16 cellular contexts compared by ENCODE assay signal in the genomic region with DNA sequence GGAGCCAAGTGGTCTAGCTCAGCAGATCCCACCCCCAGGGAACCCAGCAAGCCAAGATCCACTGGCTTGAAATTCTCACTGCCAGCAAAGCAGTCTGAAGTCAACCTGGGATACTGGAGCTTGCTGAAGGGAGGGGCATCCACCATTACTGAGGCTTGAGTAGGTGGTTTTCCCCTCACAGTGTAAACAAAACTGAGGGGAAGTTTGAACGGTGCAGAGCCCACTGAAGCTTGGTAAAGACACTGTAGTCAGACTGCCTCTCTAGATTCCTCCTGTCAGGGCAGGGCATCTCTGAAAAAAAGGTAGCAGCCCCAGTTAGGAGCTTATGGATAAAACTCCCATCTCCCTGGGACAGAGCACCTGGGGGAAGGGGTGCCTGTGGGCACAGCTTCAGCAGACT.
DNase-seq lines count a peak whose midpoint lies in the region; ATAC-seq and TF ChIP-seq lines count a peak whose summit lies in the region.
"Had no signal": no experiment of that assay in that cellular context is flagged by ENCODE, and none has a peak within 500 bp of the region (broad histone marks: within the 10 kb centered on the region; RNA-seq: fewer than 3 reads in every experiment).

No MANE protein-coding gene starts in this region.

- H3K36me3 ChIP-seq in OCI-LY3 (replicated peaks; ENCODE audit: low read depth, low read length), result no peaks in the 10 kb centered on the region
- no peaks in the 10 kb centered on the region for H3K36me3 ChIP-seq in neural progenitor cell
- no peaks in the 10 kb centered on the region for H3K36me3 ChIP-seq in naive thymus-derived CD4-positive, alpha-beta T cell (ENCODE audit: control insufficient read depth in 2 of 3, insufficient read depth in 3 of 3, low read length in 3 of 3)
- H3K36me3 ChIP-seq: HAP-1 had no signal

- no peaks in the 10 kb centered on the region for H3K27me3 ChIP-seq in OCI-LY3 (ENCODE audit: low read depth, low read length)
- no peaks in the 10 kb centered on the region for H3K27me3 ChIP-seq in neural progenitor cell
- no peaks in the 10 kb centered on the region for H3K27me3 ChIP-seq in naive thymus-derived CD4-positive, alpha-beta T cell (ENCODE audit: control insufficient read depth in 2 of 2, insufficient read depth in 2 of 2, low read length in 2 of 2)

- no peaks in the 10 kb centered on the region for H3F3A ChIP-seq in neural progenitor cell (ENCODE audit: low read depth)

- no peak overlapping the region for H3K27ac ChIP-seq in OCI-LY3 (ENCODE audit: low read length)
- H3K27ac ChIP-seq in neural progenitor cell, result no peak overlapping the region
- no peak overlapping the region for H3K27ac ChIP-seq in naive thymus-derived CD4-positive, alpha-beta T cell (ENCODE audit: low read depth, low read length)

- H3K4me3 ChIP-seq in OCI-LY3 (ENCODE audit: low read length) (no peak overlapping the region; the same call in 1 of the 2 replicates), neural progenitor cell (no peak overlapping the region)
- H3K4me3 ChIP-seq in naive thymus-derived CD4-positive, alpha-beta T cell (ENCODE audit: low read length), result no peak overlapping the region
- H3K4me3 ChIP-seq: GM23338, HAP-1 had no signal

- no peak overlapping the region; the same call in 1 of the 2 replicates for H3K9ac ChIP-seq in OCI-LY3 (ENCODE audit: low read length)
- no peak overlapping the region for H3K9ac ChIP-seq in neural progenitor cell

- H3K27me3 Mint-ChIP-seq in neural progenitor cell (ENCODE audit: insufficient read depth, low read depth) (no peaks in the 10 kb centered on the region), immature natural killer cell (ENCODE audit: low read depth in 3 of 3) (no peaks in the 10 kb centered on the region)
- no peaks in the 10 kb centered on the region for H3K27me3 Mint-ChIP-seq in naive thymus-derived CD4-positive, alpha-beta T cell
- H3K27me3 Mint-ChIP-seq: CD4-positive, alpha-beta memory T cell had no signal

- H2AFZ ChIP-seq in OCI-LY3 (ENCODE audit: low read depth, low read length) (no peak overlapping the region; the same call in 1 of the 2 replicates), neural progenitor cell (replicated peaks) (peak overlapping the region; percentile 68)

- H3K4me1 ChIP-seq in OCI-LY3 (ENCODE audit: low read length), result peaks cover 11% of the 10 kb centered on the region
- H3K4me1 ChIP-seq in neural progenitor cell, result no peaks in the 10 kb centered on the region
- H3K4me1 ChIP-seq in naive thymus-derived CD4-positive, alpha-beta T cell (ENCODE audit: control insufficient read depth in 2 of 2, insufficient read depth in 2 of 2, low read length in 2 of 2), result no peaks in the 10 kb centered on the region
- H3K4me1 ChIP-seq: HAP-1 had no signal

- TF ChIP-seq CTCF in OCI-LY3 (IDR thresholded peaks at IDR 0.05; ENCODE audit: low read depth, low read length) (no peak), neural progenitor cell (IDR thresholded peaks at IDR 0.05) (no peak)

- H3K27ac Mint-ChIP-seq in neural progenitor cell, result no peak overlapping the region
- H3K27ac Mint-ChIP-seq in immature natural killer cell, result no peak overlapping the region
- H3K27ac Mint-ChIP-seq in naive thymus-derived CD4-positive, alpha-beta T cell, result no peak overlapping the region
- H3K27ac Mint-ChIP-seq: CD4-positive, alpha-beta memory T cell; GM23338; HFFc6 had no signal

- H3K9me3 ChIP-seq in OCI-LY3 (ENCODE audit: insufficient read depth, low read length) (no peaks in the 10 kb centered on the region), neural progenitor cell (ENCODE audit: low read depth) (no peaks in the 10 kb centered on the region)
- no peaks in the 10 kb centered on the region for H3K9me3 ChIP-seq in naive thymus-derived CD4-positive, alpha-beta T cell (ENCODE audit: control insufficient read depth in 2 of 3, low read length in 3 of 3)
- H3K9me3 ChIP-seq: HAP-1 had no signal

- POLR2A ChIA-PET in naive thymus-derived CD4-positive, alpha-beta T cell (lab: Charles Lee), result no interaction called here

- intact Hi-C loops in naive thymus-derived CD4-positive, alpha-beta T cell (cut with micrococcal nuclease), result no loop called here
- intact Hi-C loops in left cardiac atrium (cut with DNase I), result no loop called here

- H4K20me1 ChIP-seq in OCI-LY3 (ENCODE audit: insufficient read depth, low read length) (no peaks in the 10 kb centered on the region), neural progenitor cell (ENCODE audit: low read depth) (no peaks in the 10 kb centered on the region)

- H3K4me1 Mint-ChIP-seq in neural progenitor cell (no peaks in the 10 kb centered on the region), immature natural killer cell (no peaks in the 10 kb centered on the region)
- H3K4me1 Mint-ChIP-seq in naive thymus-derived CD4-positive, alpha-beta T cell, result no peaks in the 10 kb centered on the region
- H3K4me1 Mint-ChIP-seq: CD4-positive, alpha-beta memory T cell had no signal

- H3K79me2 ChIP-seq in OCI-LY3 (ENCODE audit: low read length), result no peaks in the 10 kb centered on the region
- H3K79me2 ChIP-seq in neural progenitor cell (ENCODE audit: low read depth), result no peaks in the 10 kb centered on the region

- CTCF ChIA-PET in naive thymus-derived CD4-positive, alpha-beta T cell (lab: Charles Lee), result no interaction called here

- ATAC-seq in HG02610 (IDR thresholded peaks at IDR 0.05; ENCODE audit: unreplicated experiment) (peak; percentile 79), left cardiac atrium (no peak)
- ATAC-seq in naive thymus-derived CD4-positive, alpha-beta T cell, result no peak
- ATAC-seq: GM23338 had no signal

- H3K9me3 Mint-ChIP-seq in neural progenitor cell (peaks cover 26% of the 10 kb centered on the region), immature natural killer cell (peaks cover 10 to 53% (median 28%) of the 10 kb centered on the region in 6 donors)
- peaks cover 0 to 17% (median 6%) of the 10 kb centered on the region in 11 donors for H3K9me3 Mint-ChIP-seq in naive thymus-derived CD4-positive, alpha-beta T cell
- H3K9me3 Mint-ChIP-seq: GM23338 had no signal

- H3K4me2 ChIP-seq in OCI-LY3 (ENCODE audit: low read length) (peak overlapping the region; percentile 58), neural progenitor cell (no peak overlapping the region)
- H3K4me2 ChIP-seq: GM23338 had no signal

- DNase-seq in neural progenitor cell (ENCODE audit: low spot score) (no peak), immature natural killer cell (no peak), left cardiac atrium (no peak)
- DNase-seq in naive thymus-derived CD4-positive, alpha-beta T cell, result no peak
- DNase-seq: C1 segment of cervical spinal cord; Calu3; CD4-positive, alpha-beta memory T cell; COR-L47; DMS53; DMS79 treated with DMSO at 0.1 percent for 48 hours; GF-D8; HFFc6 had no signal

- H3K36me3 Mint-ChIP-seq in neural progenitor cell (peaks cover 3% of the 10 kb centered on the region), immature natural killer cell (no peaks in the 10 kb centered on the region)
- no peaks in the 10 kb centered on the region for H3K36me3 Mint-ChIP-seq in naive thymus-derived CD4-positive, alpha-beta T cell
- H3K36me3 Mint-ChIP-seq: CD4-positive, alpha-beta memory T cell had no signal

- no peak overlapping the region for H3K4me3 Mint-ChIP-seq in neural progenitor cell
- H3K4me3 Mint-ChIP-seq in immature natural killer cell, result no peak overlapping the region
- no peak overlapping the region for H3K4me3 Mint-ChIP-seq in naive thymus-derived CD4-positive, alpha-beta T cell
- H3K4me3 Mint-ChIP-seq: CD4-positive, alpha-beta memory T cell; GM23338; HFFc6 had no signal
